8 cellular contexts compared by ENCODE assay signal in the genomic region with DNA sequence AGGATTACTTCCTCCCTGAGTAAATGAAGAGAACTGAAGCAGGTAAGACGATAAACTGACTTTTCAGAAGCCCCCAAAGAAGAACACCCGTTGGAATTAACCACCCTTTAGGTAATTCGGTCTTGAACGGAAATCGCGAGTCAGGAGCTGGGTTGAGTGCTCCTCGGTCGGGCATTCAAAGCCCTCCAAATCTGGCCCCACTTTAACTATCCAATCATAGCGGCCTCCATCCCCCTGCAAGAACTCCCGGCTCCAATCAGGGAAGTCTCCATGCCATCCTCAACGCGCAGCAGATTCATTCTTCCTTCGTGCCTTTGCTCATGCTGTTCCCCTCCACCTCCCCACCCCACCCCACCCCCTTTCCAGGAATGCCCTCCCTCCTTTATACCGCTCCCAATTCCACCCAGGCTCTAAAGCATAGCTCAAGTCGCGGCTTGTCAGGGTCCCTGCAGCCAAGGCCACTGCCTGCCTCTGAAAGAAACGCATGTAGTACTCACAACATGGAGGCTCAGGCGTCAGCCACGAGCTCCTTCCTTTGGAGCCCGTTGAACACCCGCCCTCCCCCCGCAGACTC.
A peak's percentile ranks its signal among the peaks of the same experiment; 100 is the strongest.
DNase-seq lines count a peak whose midpoint lies in the region; ATAC-seq and TF ChIP-seq lines count a peak whose summit lies in the region.

No MANE protein-coding gene starts in this region.

- peak overlapping the region; percentile 76 for H3K4me3 ChIP-seq in choroid plexus epithelial cell (ENCODE audit: low read depth, low read length)

- peak; percentile 72 for DNase-seq in activated CD8-positive, alpha-beta memory T cell treated with anti-CD3 and anti-CD28 coated beads for 24 hours
- DNase-seq in activated CD8-positive, alpha-beta memory T cell treated with anti-CD3 and anti-CD28 coated beads, Interleukin-2, amount 50 U/mL, for 4 hours = no peak
- peak; percentile 88 for DNase-seq in NCI-H1694 treated with DMSO at 0.1 percent for 48 hours (lab: John Stamatoyannopoulos, UW)
- peak; percentile 46 for DNase-seq in UCSD-AML1 (lab: John Stamatoyannopoulos, UW; ENCODE audit: unreplicated experiment)
- DNase-seq in choroid plexus epithelial cell (ENCODE audit: low read depth) = peak; percentile 80
- DNase-seq in kidney tubule cell (ENCODE audit: low spot score) = peak; percentile 81
- peak; percentile 55 for DNase-seq in stimulated activated CD4-positive, alpha-beta T cell treated with anti-CD3 and anti-CD28 coated beads, Interleukin-15, amount 100 ng/mL, for 24 hours

- no peak for TF ChIP-seq CTCF in choroid plexus epithelial cell (conservative IDR thresholded peaks at IDR 0.05; ENCODE audit: low read depth, low read length)

- no peak for ATAC-seq in HG02588 (IDR thresholded peaks at IDR 0.05; ENCODE audit: unreplicated experiment)
